Comparison of ENCODE assay signal across 24 cellular contexts in the genomic region with DNA sequence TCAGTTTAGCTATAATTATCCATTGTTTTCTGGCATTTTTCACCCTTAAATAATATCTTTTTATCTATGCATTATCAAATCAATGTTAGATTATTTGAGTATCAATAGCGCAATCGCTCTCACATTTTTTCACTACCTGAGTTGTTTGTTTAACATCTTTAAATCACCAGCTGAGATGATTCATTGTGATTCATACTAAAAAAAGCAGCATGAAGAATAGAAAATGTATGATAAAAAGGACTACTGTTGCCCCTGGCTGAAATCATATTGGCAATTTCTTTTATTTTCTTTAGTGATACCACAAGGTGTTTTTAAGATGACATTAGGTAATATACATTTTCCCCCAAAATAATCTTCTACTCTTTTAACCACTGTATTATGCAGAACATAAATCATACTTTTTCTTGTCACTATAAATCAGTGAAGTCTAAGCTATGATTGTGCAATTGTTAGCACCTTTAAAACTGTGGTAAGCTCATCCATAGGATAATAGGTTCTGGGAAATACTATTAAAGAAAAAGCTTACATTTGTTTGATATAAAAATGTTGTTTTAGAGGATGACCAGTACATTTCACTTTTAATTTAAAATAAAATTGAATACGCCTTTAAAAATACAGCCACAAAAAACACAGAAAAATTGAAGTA.
DNase-seq lines count a peak whose midpoint lies in the region; TF ChIP-seq lines count a peak whose summit lies in the region.
"Had no signal": no experiment of that assay in that cellular context is flagged by ENCODE, and none has a peak within 500 bp of the region (broad histone marks: within the 10 kb centered on the region; RNA-seq: fewer than 3 reads in every experiment).

No MANE protein-coding gene starts in this region.

- TF ChIP-seq CTCF in astrocyte of the spinal cord (IDR thresholded peaks at IDR 0.05; ENCODE audit: low read depth, low read length) (no peak), kidney epithelial cell (IDR thresholded peaks at IDR 0.05; ENCODE audit: insufficient read depth, low read length, poor library complexity, severe bottlenecking) (no peak)

- H3K4me3 ChIP-seq in astrocyte of the spinal cord (ENCODE audit: low read depth, low read length), result no peak overlapping the region
- H3K4me3 ChIP-seq in kidney epithelial cell (ENCODE audit: low read depth, low read length), result no peak overlapping the region
- H3K4me3 ChIP-seq: heart right ventricle, K562, Peyer's patch, suprapubic skin had no signal

- in situ Hi-C loops in astrocyte of the spinal cord (cut with HindIII; ENCODE audit: low sequenced_read_pairs), result no loop called here

- no peaks in the 10 kb centered on the region for H3K27me3 ChIP-seq in kidney epithelial cell (ENCODE audit: control insufficient read depth, insufficient read depth, low read length)
- H3K27me3 ChIP-seq: heart right ventricle, Peyer's patch, suprapubic skin had no signal

- DNase-seq in Daoy (ENCODE audit: low read depth) (peak; percentile 6), HT1080 (ENCODE audit: low read depth) (peak; percentile 56), astrocyte of the spinal cord (ENCODE audit: low read depth, low spot score) (peak; percentile 18), kidney epithelial cell (ENCODE audit: low read depth) (peak; percentile 5), AG08395 (ENCODE audit: low spot score) (no peak), SIG-M5 (lab: John Stamatoyannopoulos, UW) (no peak), NCI-H524 treated with DMSO at 0.1 percent for 48 hours (lab: John Stamatoyannopoulos, UW) (no peak)
- DNase-seq: activated CD4-positive, alpha-beta T cell treated with anti-CD3 and anti-CD28 coated beads, Interleukin-2, amount 10 ng/mL, durations not matched to agents 7 days and 5 days; activated CD8-positive, alpha-beta memory T cell treated with anti-CD3 and anti-CD28 coated beads, Interleukin-2, amount 10 ng/mL, durations not matched to agents 7 days and 5 days; activated naive CD4-positive, alpha-beta T cell treated with anti-CD3 and anti-CD28 coated beads for 36 hours; activated T-cell treated with anti-CD3 and anti-CD28 coated beads, Interleukin-2, amount 50 U/mL, for 72 hours; amygdala; caudate nucleus; heart right ventricle; naive thymus-derived CD8-positive, alpha-beta T cell; NCI-H2171; NCI-H524; NK-92 treated with Interleukin-12 subunit alpha and Interleukin-12 subunit beta, amount 100 ng/mL, for 24 hours; occipital lobe; Peyer's patch; stimulated activated naive B cell treated with anti-CD40 and anti-IgM and Interleukin-4, amounts not matched to agents 10 μg/mL and 1 μg/mL and 100 μg/mL, for 72 hours; T-helper 2 cell had no signal

- H3K36me3 ChIP-seq in kidney epithelial cell (ENCODE audit: control insufficient read depth, insufficient read depth, low read length), result no peaks in the 10 kb centered on the region
- H3K36me3 ChIP-seq: heart right ventricle, Peyer's patch, suprapubic skin had no signal

Comparison
In these comparisons a context has a peak if more than half of its experiments do, and no peak if none do; other contexts are left out.
1. DNase-seq: peak in Daoy (single experiment), HT1080 (single experiment), astrocyte of the spinal cord (single experiment) and kidney epithelial cell (single experiment); none in AG08395 (single experiment), SIG-M5 (single experiment) and NCI-H524 treated with DMSO at 0.1 percent for 48 hours (single experiment).